In genomic region chr11:43311791-43312607, GRCh38 we compare ENCODE assay signal across 8 cellular contexts. TPM values are rescaled to one million over a fixed set of nuclear protein-coding genes. Genes with fewer than 3 reads are reported as not detected.
A peak's percentile ranks its signal among the peaks of the same experiment; 100 is the strongest.
DNase-seq lines count a peak whose midpoint lies in the region; ATAC-seq and TF ChIP-seq lines count a peak whose summit lies in the region.

API5 (plus strand) TSS chr11:43311996; CDS start chr11:43312128, 132 bp downstream.

- H3F3A ChIP-seq in DOHH2 (ENCODE audit: control insufficient read depth, insufficient read depth): 0 out of 2 replicates have a peak, but pooled peaks cover 3% of the 10 kb centered on the region

- intact Hi-C loops in esophagus muscularis mucosa (cut with DNase I): loop anchor here (5.0 kb wide), 1 partner anchor 45 kb away; the partner anchor contains the start of gene TTC17

- H3K79me2 ChIP-seq in DOHH2 (ENCODE audit: control insufficient read depth, low read length): peaks cover 55% of the 10 kb centered on the region

- H3K27me3 ChIP-seq in DOHH2 (ENCODE audit: control insufficient read depth, low read length): no peaks in the 10 kb centered on the region
- no peaks in the 10 kb centered on the region for H3K27me3 ChIP-seq in Peyer's patch
- H3K27me3 ChIP-seq in esophagus muscularis mucosa: no peaks in the 10 kb centered on the region
- no peaks in the 10 kb centered on the region for H3K27me3 ChIP-seq in muscle layer of duodenum (ENCODE audit: low read depth, low read length)

- peaks cover 28% of the 10 kb centered on the region for H3K4me1 ChIP-seq in DOHH2 (ENCODE audit: control insufficient read depth, low read length)
- H3K4me1 ChIP-seq in Peyer's patch: peaks cover 0 to 21% (median 9%) of the 10 kb centered on the region in 4 donors
- H3K4me1 ChIP-seq in esophagus muscularis mucosa: peaks cover 15 to 46% (median 33%) of the 10 kb centered on the region in 4 donors
- peaks cover 5 to 19% of the 10 kb centered on the region in 2 donors for H3K4me1 ChIP-seq in muscle layer of duodenum (ENCODE audit: control insufficient read depth in 1 of 2, insufficient read depth in 2 of 2, low read length in 2 of 2)

- H3K9me2 ChIP-seq in DOHH2 (replicated peaks; ENCODE audit: control insufficient read depth, low read length): no peaks in the 10 kb centered on the region

- H3K27ac ChIP-seq in DOHH2 (ENCODE audit: low read depth, low read length): peak within 1 kb of the TSS; percentile 42
- peak within 1 kb of the TSS; percentile 70 for H3K27ac ChIP-seq in KOPT-K1 (ENCODE audit: low read depth, low read length, poor library complexity, severe bottlenecking)
- peak within 1 kb of the TSS; percentile 78 to 89 (median 84) for H3K27ac ChIP-seq in Peyer's patch
- peak within 1 kb of the TSS; percentile 81 to 88 (median 86) for H3K27ac ChIP-seq in esophagus muscularis mucosa (replicated peaks in 1 of 4)
- peak within 1 kb of the TSS; percentile 88 for H3K27ac ChIP-seq in muscle layer of duodenum (ENCODE audit: low read length)

- 0% methylated on average over 15 of the region's 60 CpGs for WGBS in esophagus muscularis mucosa

- TF ChIP-seq EP300 in esophagus muscularis mucosa (IDR thresholded peaks at IDR 0.05): no peak

- peak; percentile 79 for TF ChIP-seq CTCF in DOHH2 (IDR thresholded peaks at IDR 0.05; ENCODE audit: low read depth, low read length, poor library complexity, severe bottlenecking)
- TF ChIP-seq CTCF in Peyer's patch (IDR thresholded peaks at IDR 0.05): peak; percentile 39 to 87 (median 76)
- peak; percentile 75 to 85 (median 84) for TF ChIP-seq CTCF in esophagus muscularis mucosa (IDR thresholded peaks at IDR 0.05)

- peaks cover 16% of the 10 kb centered on the region; the same call in 1 of the 2 replicates for H4K20me1 ChIP-seq in DOHH2 (ENCODE audit: control insufficient read depth, insufficient read depth, low read depth, low read length)

- H3K36me3 ChIP-seq in DOHH2 (ENCODE audit: control insufficient read depth, low read length): peaks cover 24% of the 10 kb centered on the region
- peaks cover 4% of the 10 kb centered on the region; the same call in 1 of the 2 replicates for H3K36me3 ChIP-seq in KOPT-K1 (ENCODE audit: insufficient read depth, low read length)
- H3K36me3 ChIP-seq in Peyer's patch: no peaks in the 10 kb centered on the region
- H3K36me3 ChIP-seq in esophagus muscularis mucosa: no peaks in the 10 kb centered on the region
- peaks cover 0 to 5% of the 10 kb centered on the region in 2 donors for H3K36me3 ChIP-seq in muscle layer of duodenum (ENCODE audit: control insufficient read depth in 1 of 2, insufficient read depth in 2 of 2, low read length in 2 of 2)

- H3K4me3 ChIP-seq in DOHH2 (ENCODE audit: low read length): peak within 1 kb of the TSS; percentile 84
- peak within 1 kb of the TSS; percentile 62 to 94 (median 84) for H3K4me3 ChIP-seq in Peyer's patch
- H3K4me3 ChIP-seq in esophagus muscularis mucosa: peak within 1 kb of the TSS; percentile 60 to 89 (median 78)
- H3K4me3 ChIP-seq in muscle layer of duodenum (ENCODE audit: low read depth in 1 of 2, low read length in 2 of 2): peak within 1 kb of the TSS; percentile 95 to 99

- H3K9me3 ChIP-seq in DOHH2 (ENCODE audit: control insufficient read depth, insufficient read depth, low read length) (no peaks in the 10 kb centered on the region), KOPT-K1 (ENCODE audit: insufficient read depth, low read length, poor library complexity, severe bottlenecking) (no peaks in the 10 kb centered on the region), Peyer's patch (no peaks in the 10 kb centered on the region), esophagus muscularis mucosa (no peaks in the 10 kb centered on the region), muscle layer of duodenum (ENCODE audit: control insufficient read depth in 1 of 2, low read length in 2 of 2) (no peaks in the 10 kb centered on the region)

- H3K4me2 ChIP-seq in DOHH2 (ENCODE audit: low read length): peak within 1 kb of the TSS; percentile 78

- peak; percentile 88 to 96 (median 92) for DNase-seq in Peyer's patch
- DNase-seq in activated T-cell treated with anti-CD3 and anti-CD28 coated beads, Interleukin-2, amount 50 U/mL, for 48 hours: peak; percentile 94
- peak; percentile 97 for DNase-seq in esophagus muscularis mucosa (ENCODE audit: extremely low spot score)
- peak; percentile 90 to 91 for DNase-seq in stimulated activated CD8-positive, alpha-beta memory T cell treated with anti-CD3 and anti-CD28 coated beads, Interleukin-7, amount 100 ng/mL, for 4 hours (ENCODE audit: low read depth in 2 of 2)

- peak; percentile 97 for ATAC-seq in GM21786 (IDR thresholded peaks at IDR 0.05; ENCODE audit: unreplicated experiment)

- TF ChIP-seq POLR2A in Peyer's patch (IDR thresholded peaks at IDR 0.05): peak; percentile 60 to 67
- TF ChIP-seq POLR2A in esophagus muscularis mucosa (IDR thresholded peaks at IDR 0.05; ENCODE audit: low read depth): peak; percentile 42

RNA-seq across cellular contexts. Expression of gene API5, which starts in this region (rescaled TPM):
- total RNA-seq in Peyer's patch (10 to 100 TPM; 54.9 to 71.8 (median 66.5) TPM), esophagus muscularis mucosa (100 to 1,000 TPM in 1 of 4 donors, 10 to 100 TPM in 3; 84.4 to 105 (median 91.9) TPM)

Comparison
In these comparisons a context has a peak if more than half of its experiments do, and no peak if none do; other contexts are left out.
1. Peak in every context shown above with its lines: DNase-seq, ATAC-seq, H3K4me3 ChIP-seq and H3K27ac ChIP-seq.